ENCODE assay signal across 16 cellular contexts in the genomic region with DNA sequence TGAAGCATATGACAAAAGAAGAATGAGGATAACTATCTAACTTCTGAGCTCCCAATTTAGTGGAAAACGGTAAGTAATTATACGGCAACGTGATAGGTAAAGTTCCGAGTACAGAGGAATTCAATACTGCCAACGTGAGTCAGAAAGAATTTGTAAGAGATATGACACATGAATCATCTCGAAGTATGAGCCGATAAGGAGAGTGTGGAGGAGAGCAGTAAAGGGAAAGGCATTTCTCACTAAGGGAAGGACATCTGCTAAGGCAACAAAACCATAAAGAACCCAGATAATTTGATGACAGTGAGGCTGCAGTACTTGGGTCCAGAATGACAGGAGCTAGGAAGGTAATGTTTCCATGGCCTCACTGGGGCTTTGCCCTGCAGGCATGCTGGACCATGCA. TPM values are rescaled to one million over a fixed set of nuclear protein-coding genes. Genes with fewer than 3 reads are reported as not detected.
DNase-seq lines count a peak whose midpoint lies in the region; ATAC-seq and TF ChIP-seq lines count a peak whose summit lies in the region.
"Had no signal": no experiment of that assay in that cellular context is flagged by ENCODE, and none has a peak within 500 bp of the region (broad histone marks: within the 10 kb centered on the region; RNA-seq: fewer than 3 reads in every experiment).

No MANE protein-coding gene starts in this region.

- H3K27me3 ChIP-seq in brain microvascular endothelial cell (replicated peaks) (no peaks in the 10 kb centered on the region), mesendoderm (ENCODE audit: insufficient read depth, low read length, poor library complexity) (no peaks in the 10 kb centered on the region)

- H3K56ac ChIP-seq in mesendoderm (ENCODE audit: low read length) = peak overlapping the region; percentile 39

- H2BK15ac ChIP-seq in mesendoderm (replicated peaks; ENCODE audit: low read depth) = no peak overlapping the region

- no peak for TF ChIP-seq CTCF in brain microvascular endothelial cell (IDR thresholded peaks at IDR 0.05; ENCODE audit: low read depth, low read length, missing control alignments)

- H3K23ac ChIP-seq in mesendoderm (ENCODE audit: low read length) = no peak overlapping the region

- no peak overlapping the region for H3K18ac ChIP-seq in mesendoderm (ENCODE audit: low read length)

- peaks cover 7% of the 10 kb centered on the region for H3K79me1 ChIP-seq in mesendoderm (ENCODE audit: low read length)

- H3K9ac ChIP-seq in mesendoderm (ENCODE audit: low read length) = no peak overlapping the region

- no peaks in the 10 kb centered on the region for H3K4me1 ChIP-seq in mesendoderm (ENCODE audit: control insufficient read depth, low read depth, low read length)
- H3K4me1 ChIP-seq: Caco-2 had no signal

- in situ Hi-C loops in ACHN (cut with HindIII; ENCODE audit: low pct_ligation_motif_present, low pct_unique_long_range_greater_than_20kb, low sequenced_read_pairs) = no loop called here
- in situ Hi-C loops in brain microvascular endothelial cell (cut with HindIII; ENCODE audit: low pct_ligation_motif_present, low sequenced_read_pairs) = no loop called here

- ATAC-seq in stimulated activated naive CD8-positive, alpha-beta T cell treated with anti-CD3 and anti-CD28 coated beads, Interleukin-15, Interleukin-2, amounts not matched to agents 100 U/mL and 50 U/mL, for 24 hours = no peak
- no peak for ATAC-seq in HG02884 (IDR thresholded peaks at IDR 0.05; ENCODE audit: unreplicated experiment)
- ATAC-seq: sciatic nerve had no signal

- H3K4ac ChIP-seq in mesendoderm (ENCODE audit: low read depth, low read length) = no peak overlapping the region

- peak overlapping the region; percentile 90 for H3K27ac ChIP-seq in brain microvascular endothelial cell
- H3K27ac ChIP-seq in mesendoderm (ENCODE audit: low read depth, low read length) = no peak overlapping the region

- H2BK120ac ChIP-seq in mesendoderm (ENCODE audit: low read depth, low read length) = no peak overlapping the region

- H4K5ac ChIP-seq in mesendoderm (ENCODE audit: low read length) = no peak overlapping the region

- DNase-seq in ACHN = peak; percentile 60
- peak; percentile 70 for DNase-seq in NCI-H460 (ENCODE audit: extremely low read depth, low read depth)
- peak; percentile 77 for DNase-seq in brain microvascular endothelial cell
- DNase-seq in mesendoderm = peak; percentile 46
- no peak for DNase-seq in GM19240 (ENCODE audit: insufficient read length, low spot score)
- no peak for DNase-seq in stimulated activated CD4-positive, alpha-beta T cell treated with anti-CD3 and anti-CD28 coated beads, Interleukin-2, amount 100 ng/mL, for 24 hours
- DNase-seq in stimulated activated naive CD8-positive, alpha-beta T cell treated with anti-CD3 and anti-CD28 coated beads, Interleukin-15, Interleukin-2, amounts not matched to agents 100 U/mL and 50 U/mL, for 24 hours = no peak
- DNase-seq: activated CD4-positive, alpha-beta T cell treated with anti-CD3 and anti-CD28 coated beads, Interleukin-2, amount 50 U/mL, for 4 hours; Caco-2; cortex of kidney; NCI-H187 treated with DMSO at 0.1 percent for 48 hours; NCI-H524 treated with DMSO at 0.1 percent for 48 hours; stimulated activated CD4-positive, alpha-beta T cell treated with anti-CD3 and anti-CD28 coated beads, Interleukin-4, amount 100 ng/mL, for 4 hours; T1000 had no signal

- H3K4me3 ChIP-seq in brain microvascular endothelial cell (ENCODE audit: low read depth, low read length) = no peak overlapping the region
- no peak overlapping the region for H3K4me3 ChIP-seq in mesendoderm (ENCODE audit: low read length)

- no peak overlapping the region for H4K8ac ChIP-seq in mesendoderm (ENCODE audit: low read depth, low read length)

- peaks cover 9% of the 10 kb centered on the region for H3K79me2 ChIP-seq in mesendoderm (ENCODE audit: control insufficient read depth, insufficient read depth, low read length)

- no peak overlapping the region for H2BK5ac ChIP-seq in mesendoderm (ENCODE audit: low read length)

- WGBS in mesendoderm (ENCODE audit: extremely low coverage, insufficient coverage, low lambda C conversion rate) = no CpG with 5 or more reads among the region's 7 CpGs

- H2AK5ac ChIP-seq in mesendoderm (ENCODE audit: low read length) = no peak overlapping the region

- H3K36me3 ChIP-seq in brain microvascular endothelial cell (replicated peaks) = no peaks in the 10 kb centered on the region
- H3K36me3 ChIP-seq in mesendoderm (ENCODE audit: control insufficient read depth, insufficient read depth, low read length) = no peaks in the 10 kb centered on the region

- no peak overlapping the region for H3K4me2 ChIP-seq in mesendoderm (ENCODE audit: low read length)

RNA-seq across cellular contexts. Expression of a gene that starts 11.0 kb away (rescaled TPM):
- total RNA-seq in NCI-H460 (2014; rRNA removed; shearing (Covaris generic)) = 13.8 and 14.3 TPM in 2 replicates
- 31.1 and 34.7 TPM in 2 replicates for polyA plus RNA-seq in NCI-H460 (2014; cell fraction: nucleus; rRNA removed)
- polyA plus RNA-seq in mesendoderm (2013, experiment 1 of 2) = 15.9 TPM
- polyA plus RNA-seq in mesendoderm (2013, experiment 2 of 2) = 15.4 TPM
- total RNA-seq: Caco-2 had no signal

Comparison
In these comparisons a context has a peak if more than half of its experiments do, and no peak if none do; other contexts are left out.
1. DNase-seq: peak in ACHN (single experiment), NCI-H460 (single experiment), brain microvascular endothelial cell (single experiment) and mesendoderm (single experiment); none in GM19240 (single experiment), stimulated activated CD4-positive, alpha-beta T cell treated with anti-CD3 and anti-CD28 coated beads, Interleukin-2, amount 100 ng/mL, for 24 hours (0 of 2) and stimulated activated naive CD8-positive, alpha-beta T cell treated with anti-CD3 and anti-CD28 coated beads, Interleukin-15, Interleukin-2, amounts not matched to agents 100 U/mL and 50 U/mL, for 24 hours (single experiment).